1 cellular context compared by ENCODE assay signal in genomic region chr14:29999013-29999539, GRCh38.
TF ChIP-seq lines count a peak whose summit lies in the region.

No MANE protein-coding gene starts in this region.

TF ChIP-seq in GM23338, 12 proteins besides CTCF, POLR2A, EP300 and RAD21 (continued from another document):
- TF ChIP-seq ZNF462 (CRISPR knock-in tag; IDR thresholded peaks at IDR 0.05) (no peak), ZNF331 (CRISPR knock-in tag; IDR thresholded peaks at IDR 0.05; ENCODE audit: low read depth) (no peak), ETS1 (IDR thresholded peaks at IDR 0.05) (no peak)
